ENCODE assay signal across 18 cellular contexts in the genomic region with DNA sequence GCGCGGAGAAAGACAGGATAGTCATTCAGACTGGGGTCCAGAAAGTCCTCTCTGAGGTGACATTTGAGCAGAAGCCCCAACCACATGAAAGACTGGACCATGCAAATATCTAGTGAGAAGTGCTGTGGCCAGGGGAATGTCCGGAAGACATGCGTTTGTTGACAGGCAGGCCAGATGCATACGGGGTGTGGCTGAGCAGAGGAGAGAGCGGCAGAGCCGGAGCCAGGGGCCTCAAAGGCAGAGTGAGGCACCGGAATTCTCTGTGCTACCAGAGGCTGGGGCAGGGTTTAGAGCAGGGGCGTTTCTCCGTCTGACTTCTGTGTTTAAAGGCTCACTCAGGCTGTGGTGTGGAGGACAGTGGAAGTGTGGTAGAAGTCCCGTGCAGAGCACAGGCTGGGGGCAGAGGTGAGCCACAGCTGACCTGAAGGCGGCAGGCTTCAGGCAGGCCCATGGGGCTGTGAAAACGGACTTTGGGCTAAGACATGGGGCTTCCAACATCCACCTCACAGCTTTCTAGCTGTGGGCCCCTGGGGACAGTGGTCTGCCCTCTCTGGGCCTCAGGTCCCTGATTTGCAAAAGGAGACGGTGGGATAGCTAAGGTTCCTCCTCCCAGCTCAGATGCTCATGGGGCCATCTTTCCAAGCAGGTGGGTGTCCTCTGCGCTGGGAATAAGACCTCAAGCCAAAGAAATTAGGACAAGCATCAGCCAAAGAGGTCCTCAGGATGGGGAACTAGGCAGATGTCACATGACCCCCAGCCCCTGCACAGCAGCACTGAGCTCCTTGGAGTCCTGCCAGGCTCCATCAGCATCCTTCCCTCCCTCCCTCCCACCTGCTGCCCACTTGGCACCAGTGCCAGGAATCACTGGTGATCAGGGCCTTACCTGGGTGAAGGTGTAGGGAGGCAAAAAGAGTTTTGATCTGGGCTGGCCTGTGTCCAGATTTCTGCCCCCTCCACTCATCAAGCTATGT. TPM values are rescaled to one million over a fixed set of nuclear protein-coding genes. Genes with fewer than 3 reads are reported as not detected.
DNase-seq lines count a peak whose midpoint lies in the region; ATAC-seq lines count a peak whose summit lies in the region.
"Had no signal": no experiment of that assay in that cellular context is flagged by ENCODE, and none has a peak within 500 bp of the region (broad histone marks: within the 10 kb centered on the region; RNA-seq: fewer than 3 reads in every experiment).

No MANE protein-coding gene starts in this region.

- peak; percentile 13 for ATAC-seq in HG03097 (IDR thresholded peaks at IDR 0.05; ENCODE audit: low FRiP score, unreplicated experiment)
- no peak for ATAC-seq in GM21526 (IDR thresholded peaks at IDR 0.05; ENCODE audit: low FRiP score, unreplicated experiment)
- ATAC-seq: HCT116, T-cell had no signal

- DNase-seq in DMS79 treated with DMSO at 0.1 percent for 48 hours (lab: John Stamatoyannopoulos, UW) (peak; percentile 17), RPMI8226 (peak; percentile 73), myocyte (ENCODE audit: low read depth) (peak; percentile 24), SK-N-DZ (ENCODE audit: low spot score) (no peak)
- no peak for DNase-seq in activated naive CD8-positive, alpha-beta T cell treated with anti-CD3 and anti-CD28 coated beads for 36 hours
- DNase-seq: activated CD4-positive, alpha-beta T cell treated with anti-CD3 and anti-CD28 coated beads, Interleukin-2, amount 10 ng/mL, durations not matched to agents 24 days and 14 days; activated effector memory CD4-positive, alpha-beta T cell treated with Interleukin-2 at 50 U/mL for 16 hours; CD4-positive, alpha-beta memory T cell; NCI-H446; nephron progenitor cell; small intestine; stimulated activated naive CD4-positive, alpha-beta T cell treated with Interleukin-2 at 50 U/mL for 16 hours; T-cell had no signal

- H3K27me3 Mint-ChIP-seq in activated naive CD8-positive, alpha-beta T cell treated with anti-CD3 and anti-CD28 coated beads for 36 hours = no peaks in the 10 kb centered on the region
- H3K27me3 Mint-ChIP-seq: activated CD4-positive, alpha-beta T cell treated with anti-CD3 and anti-CD28 coated beads, Interleukin-2, amount 10 ng/mL, durations not matched to agents 24 days and 14 days had no signal

- H3K27ac Mint-ChIP-seq in activated naive CD8-positive, alpha-beta T cell treated with anti-CD3 and anti-CD28 coated beads for 36 hours = no peak overlapping the region
- H3K27ac Mint-ChIP-seq: activated CD4-positive, alpha-beta T cell treated with anti-CD3 and anti-CD28 coated beads, Interleukin-2, amount 10 ng/mL, durations not matched to agents 24 days and 14 days; mesothelial cell of epicardium; progenitor cell of endocrine pancreas; T-cell had no signal

- no peaks in the 10 kb centered on the region for H3K36me3 Mint-ChIP-seq in activated naive CD8-positive, alpha-beta T cell treated with anti-CD3 and anti-CD28 coated beads for 36 hours
- H3K36me3 Mint-ChIP-seq: CD4-positive, alpha-beta memory T cell; mesothelial cell of epicardium; T-cell had no signal

- no peaks in the 10 kb centered on the region for H3K9me3 Mint-ChIP-seq in activated naive CD8-positive, alpha-beta T cell treated with anti-CD3 and anti-CD28 coated beads for 36 hours
- H3K9me3 Mint-ChIP-seq: activated CD4-positive, alpha-beta T cell treated with anti-CD3 and anti-CD28 coated beads, Interleukin-2, amount 10 ng/mL, durations not matched to agents 24 days and 14 days had no signal

- no peaks in the 10 kb centered on the region for H3K4me1 Mint-ChIP-seq in activated naive CD8-positive, alpha-beta T cell treated with anti-CD3 and anti-CD28 coated beads for 36 hours
- H3K4me1 Mint-ChIP-seq: activated CD4-positive, alpha-beta T cell treated with anti-CD3 and anti-CD28 coated beads, Interleukin-2, amount 10 ng/mL, durations not matched to agents 24 days and 14 days; CD4-positive, alpha-beta memory T cell; mesothelial cell of epicardium; T-cell had no signal

- no peak overlapping the region for H3K4me3 Mint-ChIP-seq in activated naive CD8-positive, alpha-beta T cell treated with anti-CD3 and anti-CD28 coated beads for 36 hours
- H3K4me3 Mint-ChIP-seq: activated CD4-positive, alpha-beta T cell treated with anti-CD3 and anti-CD28 coated beads, Interleukin-2, amount 10 ng/mL, durations not matched to agents 24 days and 14 days; CD4-positive, alpha-beta memory T cell; mesothelial cell of epicardium; nephron progenitor cell; T-cell had no signal

RNA-seq across cellular contexts. Expression of gene RUFY4, which starts 11.2 kb away (rescaled TPM):
- 0.08 TPM in 1 of 2 replicates, not detected in the other for total RNA-seq in myocyte
- polyA plus RNA-seq in myocyte (2012) = not detected
- 0.39 TPM in 1 of 2 replicates, not detected in the other for polyA plus RNA-seq in SK-N-DZ (2014; cell fraction: cytosol; rRNA removed)
- polyA plus RNA-seq in SK-N-DZ (2014; cell fraction: nucleus; rRNA removed) = 1.1 and 2.0 TPM in 2 replicates
- 1 to 10 TPM; 1.6 to 2.0 TPM for total RNA-seq in activated naive CD8-positive, alpha-beta T cell treated with anti-CD3 and anti-CD28 coated beads for 36 hours
- total RNA-seq: mesothelial cell of epicardium, progenitor cell of endocrine pancreas had no signal

RNA-seq across cellular contexts. Expression of gene CXCR2, which starts 45.6 kb away (rescaled TPM):
- not detected in 2 replicates for total RNA-seq in myocyte
- polyA plus RNA-seq in myocyte (2012) = not detected
- not detected in 2 replicates for polyA plus RNA-seq in SK-N-DZ (2014; cell fraction: cytosol; rRNA removed)
- polyA plus RNA-seq in SK-N-DZ (2014; cell fraction: nucleus; rRNA removed) = not detected in 2 replicates
- 1 to 10 TPM in 1 of 2 experiments, under 1 TPM in 1; 0.31 to 1.2 TPM for total RNA-seq in activated naive CD8-positive, alpha-beta T cell treated with anti-CD3 and anti-CD28 coated beads for 36 hours
- total RNA-seq: CD4-positive, alpha-beta memory T cell; progenitor cell of endocrine pancreas had no signal
- polyA plus RNA-seq: CD4-positive, alpha-beta memory T cell had no signal

Comparison
In these comparisons a context has a peak if more than half of its experiments do, and no peak if none do; other contexts are left out.
1. DNase-seq: peak in DMS79 treated with DMSO at 0.1 percent for 48 hours (single experiment), RPMI8226 (single experiment) and myocyte (single experiment); none in SK-N-DZ (single experiment) and activated naive CD8-positive, alpha-beta T cell treated with anti-CD3 and anti-CD28 coated beads for 36 hours (single experiment).